In genomic region chr5:41793156-41793770, GRCh38 we compare ENCODE assay signal across 13 cellular contexts.
DNase-seq lines count a peak whose midpoint lies in the region; ATAC-seq, FAIRE-seq and TF ChIP-seq lines count a peak whose summit lies in the region.
"Had no signal": no experiment of that assay in that cellular context is flagged by ENCODE, and none has a peak within 500 bp of the region (broad histone marks: within the 10 kb centered on the region; RNA-seq: fewer than 3 reads in every experiment).

No MANE protein-coding gene starts in this region.

- no peak overlapping the region for H2AFZ ChIP-seq in astrocyte (ENCODE audit: low read depth, low read length)
- no peak overlapping the region for H2AFZ ChIP-seq in keratinocyte (ENCODE audit: control insufficient read depth, low read length)

- H3K27me3 ChIP-seq in astrocyte (ENCODE audit: insufficient read depth, low read length) (no peaks in the 10 kb centered on the region), keratinocyte (ENCODE audit: control insufficient read depth, extremely low read depth, insufficient read depth, low read length) (no peaks in the 10 kb centered on the region)

- TF ChIP-seq CTCF in astrocyte (IDR thresholded peaks at IDR 0.05; ENCODE audit: insufficient read depth, low read depth, low read length) (no peak), keratinocyte (optimal IDR thresholded peaks at IDR 0.05 in 1 of 3, IDR thresholded peaks at IDR 0.05 in 1 of 3, conservative IDR thresholded peaks at IDR 0.05 in 1 of 3; ENCODE audit: extremely low read depth in 1 of 3, insufficient read depth in 2 of 3, low read length in 3 of 3) (no peak)

- no peaks in the 10 kb centered on the region for H3K36me3 Mint-ChIP-seq in astrocyte (ENCODE audit: low read depth, unreplicated experiment)

- no peak overlapping the region for H3K4me3 ChIP-seq in astrocyte (ENCODE audit: insufficient read depth, low read depth, low read length)
- H3K4me3 ChIP-seq in keratinocyte (ENCODE audit: control insufficient read depth in 2 of 3, extremely low read depth in 1 of 3, insufficient read depth in 2 of 3, low read depth in 1 of 3, low read length in 3 of 3) = no peak overlapping the region
- H3K4me3 ChIP-seq: coronary artery had no signal

- DNase-seq in DMS153 (lab: John Stamatoyannopoulos, UW) (peak; percentile 85), NCI-H1694 treated with DMSO at 0.1 percent for 48 hours (lab: John Stamatoyannopoulos, UW) (peak; percentile 74), astrocyte (ENCODE audit: low read depth) (peak; percentile 70), keratinocyte (ENCODE audit: low read depth, low spot score) (peak; percentile 5), NCI-H2196 treated with DMSO at 0.1 percent for 48 hours (lab: John Stamatoyannopoulos, UW; ENCODE audit: unreplicated experiment) (no peak)
- DNase-seq: Caco-2, GOT3, occipital lobe had no signal

- peak overlapping the region; percentile 69 for H3K4me3 Mint-ChIP-seq in astrocyte (ENCODE audit: unreplicated experiment)
- H3K4me3 Mint-ChIP-seq: type B pancreatic cell had no signal

- H3K27ac ChIP-seq in astrocyte (ENCODE audit: low read depth, low read length) (peak overlapping the region; percentile 98), keratinocyte (ENCODE audit: control insufficient read depth, insufficient read depth, low read length) (no peak overlapping the region)

- H3K9me3 ChIP-seq in astrocyte (ENCODE audit: insufficient read depth, low read depth, low read length) (no peaks in the 10 kb centered on the region), keratinocyte (ENCODE audit: control insufficient read depth, low read depth, low read length) (no peaks in the 10 kb centered on the region)
- H3K9me3 ChIP-seq: Caco-2 had no signal

- FAIRE-seq in astrocyte (lab: Jason Lieb, UNC) = peak; percentile 73
- no peak for FAIRE-seq in keratinocyte (lab: Jason Lieb, UNC)

- no peaks in the 10 kb centered on the region for H3K9me3 Mint-ChIP-seq in astrocyte (ENCODE audit: unreplicated experiment)
- H3K9me3 Mint-ChIP-seq: type B pancreatic cell had no signal

- no peak for ATAC-seq in activated CD4-positive, CD25-positive, alpha-beta regulatory T cell treated with anti-CD3 and anti-CD28 coated beads, Interleukin-2, amount 50 U/mL, for 24 hours
- no peak for ATAC-seq in HG03025 (IDR thresholded peaks at IDR 0.05; ENCODE audit: low FRiP score, unreplicated experiment)
- no peak for ATAC-seq in GM18873 (IDR thresholded peaks at IDR 0.05; ENCODE audit: low FRiP score, unreplicated experiment)

- peak overlapping the region; percentile 81 for H3K9ac ChIP-seq in astrocyte (ENCODE audit: low read length)
- H3K9ac ChIP-seq in keratinocyte (ENCODE audit: control insufficient read depth, extremely low read depth, insufficient read depth, low read length) = no peak overlapping the region

- H3K36me3 ChIP-seq in astrocyte (ENCODE audit: insufficient read depth, low read length) (no peaks in the 10 kb centered on the region), keratinocyte (ENCODE audit: control insufficient read depth in 2 of 2, extremely low read depth in 1 of 2, insufficient read depth in 2 of 2, low read length in 2 of 2) (peaks cover 0 to 7% of the 10 kb centered on the region in 2 experiments)

- dilution Hi-C loops in keratinocyte (cut with MboI; ENCODE audit: extremely low pct_ligation_motif_present, low sequenced_read_pairs) = no loop called here

- peak overlapping the region; percentile 99 for H3K27ac Mint-ChIP-seq in astrocyte (ENCODE audit: unreplicated experiment)

- peaks cover 52% of the 10 kb centered on the region for H3K4me1 Mint-ChIP-seq in astrocyte (ENCODE audit: low read depth, unreplicated experiment)

- H3K9me1 ChIP-seq in keratinocyte (ENCODE audit: control insufficient read depth, extremely low read depth, insufficient read depth, low read length) = no peaks in the 10 kb centered on the region

- H3K79me2 ChIP-seq in astrocyte (ENCODE audit: insufficient read depth, low read length) (no peaks in the 10 kb centered on the region), keratinocyte (ENCODE audit: control insufficient read depth, insufficient read depth, low read length) (no peaks in the 10 kb centered on the region)

- H3K27me3 Mint-ChIP-seq in astrocyte (ENCODE audit: low read depth, unreplicated experiment) = no peaks in the 10 kb centered on the region
- H3K27me3 Mint-ChIP-seq: type B pancreatic cell had no signal

- no peaks in the 10 kb centered on the region for H4K20me1 ChIP-seq in astrocyte (ENCODE audit: insufficient read depth, low read length)
- H4K20me1 ChIP-seq in keratinocyte (ENCODE audit: control insufficient read depth, extremely low read depth, insufficient read depth, low read length) = no peaks in the 10 kb centered on the region

- H3K4me1 ChIP-seq in astrocyte (ENCODE audit: insufficient read depth, low read length) (peaks cover 59% of the 10 kb centered on the region), keratinocyte (ENCODE audit: control insufficient read depth, extremely low read depth, insufficient read depth, low read length) (peaks cover 27% of the 10 kb centered on the region)
- H3K4me1 ChIP-seq: Caco-2 had no signal

- H3K4me2 ChIP-seq in astrocyte (ENCODE audit: low read length) (peak overlapping the region; percentile 66), keratinocyte (ENCODE audit: control insufficient read depth, extremely low read depth, insufficient read depth, low read depth, low read length) (no peak overlapping the region)
